Comparison of ENCODE assay signal across 28 cellular contexts in genomic region chr22:43396934-43397457, GRCh38. TPM values are rescaled to one million over a fixed set of nuclear protein-coding genes. Genes with fewer than 3 reads are reported as not detected.
DNase-seq lines count a peak whose midpoint lies in the region; ATAC-seq and TF ChIP-seq lines count a peak whose summit lies in the region.
"Had no signal": no experiment of that assay in that cellular context is flagged by ENCODE, and none has a peak within 500 bp of the region (broad histone marks: within the 10 kb centered on the region; RNA-seq: fewer than 3 reads in every experiment).

No MANE protein-coding gene starts in this region.

- H3K4me3 ChIP-seq in testis, result no peak overlapping the region
- H3K4me3 ChIP-seq in right atrium auricular region, result no peak overlapping the region
- H3K4me3 ChIP-seq: A549, GM23338, skin epidermis had no signal

- no peak overlapping the region for H3K27ac Mint-ChIP-seq in natural killer cell treated with Interleukin-12 subunit alpha and Interleukin-12 subunit beta and Interleukin-15 and Interleukin-18, amount 100 ng/mL, for 72 hours
- no peak overlapping the region for H3K27ac Mint-ChIP-seq in natural killer cell
- H3K27ac Mint-ChIP-seq: activated naive CD8-positive, alpha-beta T cell; activated T-helper 17 cell treated with anti-CD3 and anti-CD28 coated beads, Interleukin-2, amount 50 U/mL, for 72 hours; CD8-positive, alpha-beta T cell; GM23338 had no signal

- no peak for TF ChIP-seq CTCF in natural killer cell (IDR thresholded peaks at IDR 0.05)
- TF ChIP-seq CTCF in testis (IDR thresholded peaks at IDR 0.05), result no peak
- TF ChIP-seq CTCF in right atrium auricular region (IDR thresholded peaks at IDR 0.05), result no peak

- no peaks in the 10 kb centered on the region for H3K9me3 ChIP-seq in testis
- no peaks in the 10 kb centered on the region for H3K9me3 ChIP-seq in right atrium auricular region
- H3K9me3 ChIP-seq: A549 had no signal

- H3K27ac ChIP-seq in testis (no peak overlapping the region), right atrium auricular region (no peak overlapping the region)
- H3K27ac ChIP-seq: A549 had no signal

- intact Hi-C loops in natural killer cell (cut with micrococcal nuclease) (no loop called here), testis (cut with DNase I; ENCODE audit: low total_unique reads) (no loop called here)

- H3K4me1 Mint-ChIP-seq in natural killer cell treated with Interleukin-12 subunit alpha and Interleukin-12 subunit beta and Interleukin-15 and Interleukin-18, amount 100 ng/mL, for 72 hours (ENCODE audit: low read depth in 2 of 2), result no peaks in the 10 kb centered on the region
- H3K4me1 Mint-ChIP-seq in natural killer cell, result no peaks in the 10 kb centered on the region
- H3K4me1 Mint-ChIP-seq: activated T-helper 17 cell treated with anti-CD3 and anti-CD28 coated beads, Interleukin-2, amount 50 U/mL, for 72 hours; central memory CD8-positive, alpha-beta T cell had no signal

- no peaks in the 10 kb centered on the region for H3K9me3 Mint-ChIP-seq in natural killer cell treated with Interleukin-12 subunit alpha and Interleukin-12 subunit beta and Interleukin-15 and Interleukin-18, amount 100 ng/mL, for 72 hours
- H3K9me3 Mint-ChIP-seq in natural killer cell, result no peaks in the 10 kb centered on the region
- H3K9me3 Mint-ChIP-seq: activated T-helper 17 cell treated with anti-CD3 and anti-CD28 coated beads, Interleukin-2, amount 50 U/mL, for 72 hours; CD8-positive, alpha-beta T cell; central memory CD8-positive, alpha-beta T cell; GM23338 had no signal

- H3K36me3 Mint-ChIP-seq in natural killer cell treated with Interleukin-12 subunit alpha and Interleukin-12 subunit beta and Interleukin-15 and Interleukin-18, amount 100 ng/mL, for 72 hours, result no peaks in the 10 kb centered on the region
- H3K36me3 Mint-ChIP-seq in natural killer cell, result no peaks in the 10 kb centered on the region
- H3K36me3 Mint-ChIP-seq: activated naive CD8-positive, alpha-beta T cell; CD8-positive, alpha-beta T cell had no signal

- H3K4me3 Mint-ChIP-seq in natural killer cell treated with Interleukin-12 subunit alpha and Interleukin-12 subunit beta and Interleukin-15 and Interleukin-18, amount 100 ng/mL, for 72 hours, result no peak overlapping the region
- H3K4me3 Mint-ChIP-seq in natural killer cell, result no peak overlapping the region
- H3K4me3 Mint-ChIP-seq: activated naive CD8-positive, alpha-beta T cell; activated T-helper 17 cell treated with anti-CD3 and anti-CD28 coated beads, Interleukin-2, amount 50 U/mL, for 72 hours; CD8-positive, alpha-beta T cell; central memory CD8-positive, alpha-beta T cell; GM23338 had no signal

- H3K4me1 ChIP-seq in testis, result no peaks in the 10 kb centered on the region
- H3K4me1 ChIP-seq in right atrium auricular region, result no peaks in the 10 kb centered on the region
- H3K4me1 ChIP-seq: A549 had no signal

- WGBS in testis, 2 donors, result 82 to 93% methylated on average over 3 to 23 of the region's 23 CpGs

- H3K27me3 ChIP-seq in testis (no peaks in the 10 kb centered on the region), right atrium auricular region (no peaks in the 10 kb centered on the region)

- H3K27me3 Mint-ChIP-seq in natural killer cell treated with Interleukin-12 subunit alpha and Interleukin-12 subunit beta and Interleukin-15 and Interleukin-18, amount 100 ng/mL, for 72 hours, result peaks cover 0 to 10% of the 10 kb centered on the region in 2 donors
- peaks cover 12 to 26% of the 10 kb centered on the region in 2 donors for H3K27me3 Mint-ChIP-seq in natural killer cell (ENCODE audit: low read depth in 2 of 2)
- H3K27me3 Mint-ChIP-seq: activated naive CD8-positive, alpha-beta T cell had no signal

- no peak for TF ChIP-seq POLR2A in testis (IDR thresholded peaks at IDR 0.05)

- ATAC-seq in natural killer cell treated with Interleukin-12 subunit alpha and Interleukin-12 subunit beta and Interleukin-15 and Interleukin-18, amount 100 ng/mL, for 72 hours, result no peak
- ATAC-seq in natural killer cell (no peak), left lobe of liver (peak; percentile 75), GM19328 (IDR thresholded peaks at IDR 0.05; ENCODE audit: unreplicated experiment) (no peak)
- ATAC-seq: activated T-helper 17 cell treated with anti-CD3 and anti-CD28 coated beads, Interleukin-2, amount 50 U/mL, for 72 hours; CD8-positive, alpha-beta T cell; GM23338 had no signal

- H3K36me3 ChIP-seq in testis (ENCODE audit: low read depth, missing control alignments) (no peaks in the 10 kb centered on the region), right atrium auricular region (no peaks in the 10 kb centered on the region)

- DNase-seq in natural killer cell treated with Interleukin-12 subunit alpha and Interleukin-12 subunit beta and Interleukin-15 and Interleukin-18, amount 100 ng/mL, for 72 hours (ENCODE audit: low spot score), result peak; percentile 56
- DNase-seq in natural killer cell (no peak), NCI-H345 (lab: John Stamatoyannopoulos, UW) (peak; percentile 80), left lobe of liver (ENCODE audit: low spot score) (peak; percentile 70), testis (no peak), MV-4-11 (lab: John Stamatoyannopoulos, UW) (no peak), right atrium auricular region (ENCODE audit: low spot score) (no peak)
- DNase-seq: activated CD4-positive, alpha-beta T cell treated with anti-CD3 and anti-CD28 coated beads, Interleukin-2, amount 50 U/mL, for 48 hours; activated CD8-positive, alpha-beta memory T cell treated with anti-CD3 and anti-CD28 coated beads, Interleukin-2, amount 50 U/mL, for 4 hours; CD8-positive, alpha-beta T cell; dermis blood vessel endothelial cell; DMS79 treated with DMSO at 0.1 percent for 48 hours; Kasumi-1; NCI-H2029 treated with DMSO at 0.1 percent for 48 hours; NCI-H82; OCI-M1; stimulated activated CD4-positive, alpha-beta T cell treated with anti-CD3 and anti-CD28 coated beads, Interleukin-2, amount 100 ng/mL, for 24 hours; substantia nigra had no signal

RNA-seq across cellular contexts. Expression of gene MPPED1, which starts 14.8 kb away (rescaled TPM):
- not detected for total RNA-seq in natural killer cell treated with Interleukin-12 subunit alpha and Interleukin-12 subunit beta and Interleukin-15 and Interleukin-18, amount 100 ng/mL, for 72 hours
- not detected for total RNA-seq in natural killer cell
- total RNA-seq in left lobe of liver, result 2.6 TPM
- 1 to 10 TPM; 4.1 to 5.9 TPM for total RNA-seq in testis
- polyA plus RNA-seq in testis (ENCODE audit: insufficient read depth, low read depth, low replicate concordance), result 1.3 TPM
- not detected for total RNA-seq in right atrium auricular region
- total RNA-seq: activated T-helper 17 cell treated with anti-CD3 and anti-CD28 coated beads, Interleukin-2, amount 50 U/mL, for 72 hours; astrocyte; CD8-positive, alpha-beta T cell; dermis blood vessel endothelial cell; mononuclear cell; Right ventricle myocardium superior had no signal
- polyA plus RNA-seq: A549, GM23338 had no signal

RNA-seq across cellular contexts. Expression of gene SCUBE1, which starts 53.8 kb away (rescaled TPM):
- total RNA-seq in natural killer cell treated with Interleukin-12 subunit alpha and Interleukin-12 subunit beta and Interleukin-15 and Interleukin-18, amount 100 ng/mL, for 72 hours, result under 1 TPM in 1 of 2 donors, not detected in 1; 0.14 TPM
- total RNA-seq in natural killer cell, result 1 to 10 TPM in 1 of 3 donors, under 1 TPM in 2; 0.05 to 1.2 (median 0.11) TPM
- 2.9 TPM for total RNA-seq in left lobe of liver
- total RNA-seq in testis, result 10 to 100 TPM; 23.5 to 28.9 TPM
- 11.0 TPM for polyA plus RNA-seq in testis (ENCODE audit: insufficient read depth, low read depth, low replicate concordance)
- total RNA-seq in right atrium auricular region, result under 1 TPM; 0.04 to 0.16 TPM
- total RNA-seq: activated T-helper 17 cell treated with anti-CD3 and anti-CD28 coated beads, Interleukin-2, amount 50 U/mL, for 72 hours; CD8-positive, alpha-beta T cell; dermis blood vessel endothelial cell had no signal

Comparison
In these comparisons a context has a peak if more than half of its experiments do, and no peak if none do; other contexts are left out.
1. DNase-seq: peak in natural killer cell treated with Interleukin-12 subunit alpha and Interleukin-12 subunit beta and Interleukin-15 and Interleukin-18, amount 100 ng/mL, for 72 hours (single experiment), NCI-H345 (single experiment) and left lobe of liver (single experiment); none in natural killer cell (single experiment), testis (single experiment), MV-4-11 (single experiment) and right atrium auricular region (single experiment).